Comparison of ENCODE assay signal across 20 cellular contexts in genomic region chr7:150969483-150969874, GRCh38. TPM values are rescaled to one million over a fixed set of nuclear protein-coding genes. Genes with fewer than 3 reads are reported as not detected.
DNase-seq lines count a peak whose midpoint lies in the region; ATAC-seq and TF ChIP-seq lines count a peak whose summit lies in the region.
"Had no signal": no experiment of that assay in that cellular context is flagged by ENCODE, and none has a peak within 500 bp of the region (broad histone marks: within the 10 kb centered on the region; RNA-seq: fewer than 3 reads in every experiment).

No MANE protein-coding gene starts in this region.

- H3K4me3 ChIP-seq in heart left ventricle (no peak overlapping the region), transverse colon (no peak overlapping the region), psoas muscle (no peak overlapping the region)
- H3K4me3 ChIP-seq: esophagus squamous epithelium, left lung had no signal

- TF ChIP-seq POLR2A in heart left ventricle (IDR thresholded peaks at IDR 0.05) (no peak), transverse colon (IDR thresholded peaks at IDR 0.05) (no peak)

- H3K27ac ChIP-seq in heart left ventricle (peak overlapping the region in 9 of 12 donors; percentile 4 to 96 (median 86)), transverse colon (peak overlapping the region in 3 of 4 donors; percentile 30 to 94 (median 82)), psoas muscle (no peak overlapping the region)
- H3K27ac ChIP-seq: esophagus squamous epithelium, left lung had no signal

- ATAC-seq in Right ventricle myocardium superior (ENCODE audit: poor library complexity) (no peak), heart left ventricle (no peak), psoas muscle (no peak), HG02571 (IDR thresholded peaks at IDR 0.05; ENCODE audit: unreplicated experiment) (no peak)

- 59 to 78% (median 68%) methylated on average over 7 of the region's 7 CpGs for WGBS in heart left ventricle, 4 donors
- 86% methylated on average over 7 of the region's 7 CpGs; no CpG with 5 or more reads in 1 of the 2 donors for WGBS in transverse colon (ENCODE audit: low coverage in 1 of 2), 2 donors
- WGBS in psoas muscle, 3 donors, result 78 to 80% (median 79%) methylated on average over 7 of the region's 7 CpGs

- intact Hi-C loops in Right ventricle myocardium superior (cut with DNase I), result no loop called here
- intact Hi-C loops in cardiac septum (cut with DNase I), result no loop called here
- intact Hi-C loops in heart left ventricle (cut with DNase I), result no loop called here
- intact Hi-C loops in transverse colon (cut with DNase I; ENCODE audit: low total_unique reads), result no loop called here
- intact Hi-C loops in psoas muscle (cut with DNase I), result no loop called here

- TF ChIP-seq EP300 in transverse colon (IDR thresholded peaks at IDR 0.05; ENCODE audit: low read depth), result no peak

- H3K27me3 ChIP-seq in heart left ventricle, result peaks cover 0 to 42% (median 6%) of the 10 kb centered on the region in 9 donors
- no peaks in the 10 kb centered on the region for H3K27me3 ChIP-seq in transverse colon
- H3K27me3 ChIP-seq in psoas muscle (ENCODE audit: insufficient read depth in 3 of 3, low read length in 2 of 3), result peaks cover 0 to 22% (median 8%) of the 10 kb centered on the region in 3 donors

- no peaks in the 10 kb centered on the region for H3K36me3 ChIP-seq in heart left ventricle
- H3K36me3 ChIP-seq in transverse colon, result no peaks in the 10 kb centered on the region
- H3K36me3 ChIP-seq in psoas muscle (ENCODE audit: insufficient read depth in 1 of 2, low read depth in 1 of 2), result no peaks in the 10 kb centered on the region
- H3K36me3 ChIP-seq: esophagus squamous epithelium, left lung had no signal

- in situ Hi-C loops in transverse colon (cut with MboI; ENCODE audit: low pct_ligation_motif_present in 1 of 4, low pct_unique_long_range_greater_than_20kb in 1 of 4, low sequenced_read_pairs in 3 of 4), result no loop called here

- DNase-seq in Right ventricle myocardium superior (peak; percentile 20), cardiac septum (ENCODE audit: low spot score) (no peak), NCI-H69 (lab: John Stamatoyannopoulos, UW) (peak; percentile 97), heart left ventricle (peak in 2 of 5 donors; percentile 26 to 32), transverse colon (no peak), HPDE6-E6E7 (ENCODE audit: extremely low spot score) (no peak), psoas muscle (no peak)
- DNase-seq: ACHN; activated CD4-positive, alpha-beta memory T cell treated with anti-CD3 and anti-CD28 coated beads for 36 hours; activated naive CD4-positive, alpha-beta T cell treated with Interleukin-2 at 50 U/mL for 16 hours; CD4-positive, CD25-positive, alpha-beta regulatory T cell; effector memory CD4-positive, alpha-beta T cell; esophagus squamous epithelium; Kasumi-1; NCI-H1048; NCI-H446 treated with DMSO at 0.1 percent for 48 hours; SIG-M5 had no signal

- TF ChIP-seq CTCF in heart left ventricle (IDR thresholded peaks at IDR 0.05) (no peak), transverse colon (IDR thresholded peaks at IDR 0.05) (no peak), psoas muscle (IDR thresholded peaks at IDR 0.05) (no peak)

- H3K9me3 ChIP-seq in heart left ventricle (no peaks in the 10 kb centered on the region), transverse colon (no peaks in the 10 kb centered on the region), psoas muscle (no peaks in the 10 kb centered on the region)
- H3K9me3 ChIP-seq: esophagus squamous epithelium, left lung had no signal

- H3K4me1 ChIP-seq in heart left ventricle (peaks cover 0 to 96% (median 50%) of the 10 kb centered on the region in 12 donors), transverse colon (peaks cover 28 to 74% (median 39%) of the 10 kb centered on the region in 4 donors), psoas muscle (peaks cover 19% of the 10 kb centered on the region)

RNA-seq across cellular contexts. Expression of gene KCNH2, which starts 8.6 kb away (rescaled TPM):
- total RNA-seq in Right ventricle myocardium superior (88.9 TPM), cardiac septum (61.9 TPM), heart left ventricle (100 to 1,000 TPM in 5 of 9 donors, 10 to 100 TPM in 4; 58.1 to 185 (median 104) TPM), transverse colon (10 to 100 TPM in 3 of 4 donors, 1 to 10 TPM in 1; 9.5 to 39.0 (median 19.3) TPM), psoas muscle (under 1 TPM; 0.21 to 0.39 (median 0.22) TPM)
- polyA plus RNA-seq in heart left ventricle (100 to 1,000 TPM in 1 of 2 donors, 10 to 100 TPM in 1; 59.8 to 154 TPM), psoas muscle (under 1 TPM; 0.18 to 0.48 (median 0.20) TPM)

RNA-seq across cellular contexts. Expression of gene NOS3, which starts 21.3 kb away (rescaled TPM):
- total RNA-seq in Right ventricle myocardium superior (10.0 TPM), cardiac septum (26.5 TPM), heart left ventricle (10 to 100 TPM in 7 of 9 donors, 1 to 10 TPM in 2; 9.4 to 49.4 (median 17.3) TPM), transverse colon (10 to 100 TPM in 2 of 4 donors, 1 to 10 TPM in 2; 2.5 to 34.2 (median 7.0) TPM), psoas muscle (10 to 100 TPM in 1 of 4 donors, 1 to 10 TPM in 3; 5.8 to 13.2 (median 6.3) TPM)
- polyA plus RNA-seq in heart left ventricle (10 to 100 TPM in 1 of 2 donors, 1 to 10 TPM in 1; 8.9 to 20.5 TPM), psoas muscle (1 to 10 TPM; 1.4 to 5.7 (median 5.0) TPM)

RNA-seq across cellular contexts. Expression of gene ATG9B, which starts 54.8 kb away (rescaled TPM):
- total RNA-seq in Right ventricle myocardium superior (not detected), cardiac septum (0.13 TPM), heart left ventricle (1 to 10 TPM in 1 of 9 donors, under 1 TPM in 1, not detected in 7; 0.07 to 1.0 TPM), transverse colon (1 to 10 TPM in 1 of 4 donors, not detected in 3; 1.1 TPM), psoas muscle (not detected)
- polyA plus RNA-seq in heart left ventricle (under 1 TPM; 0.26 to 0.38 TPM), psoas muscle (under 1 TPM; 0.12 to 0.18 (median 0.18) TPM)
- total RNA-seq: HT1080 had no signal

RNA-seq across cellular contexts. Expression of gene ABCB8, which starts 58.8 kb away (rescaled TPM):
- 24.6 TPM for total RNA-seq in Right ventricle myocardium superior
- 28.5 TPM for total RNA-seq in cardiac septum
- total RNA-seq in heart left ventricle, result 10 to 100 TPM; 13.6 to 34.5 (median 26.0) TPM
- polyA plus RNA-seq in heart left ventricle, result 10 to 100 TPM; 20.9 to 29.0 TPM
- total RNA-seq in transverse colon, result 10 to 100 TPM; 33.3 to 76.4 (median 51.4) TPM
- total RNA-seq in psoas muscle, result 10 to 100 TPM; 13.2 to 20.7 (median 19.2) TPM
- 10 to 100 TPM in 2 of 3 donors, 1 to 10 TPM in 1; 9.3 to 16.6 (median 12.9) TPM for polyA plus RNA-seq in psoas muscle

Comparison
In these comparisons a context has a peak if more than half of its experiments do, and no peak if none do; other contexts are left out.
1. DNase-seq: peak in Right ventricle myocardium superior (single experiment) and NCI-H69 (single experiment); none in cardiac septum (single experiment), transverse colon (single experiment), HPDE6-E6E7 (single experiment) and psoas muscle (0 of 2).
2. RNA of gene KCNH2, which starts 8.6 kb away (total RNA-seq): 58.1 to 185 TPM in heart left ventricle, 88.9 TPM in Right ventricle myocardium superior (single experiment), 61.9 TPM in cardiac septum (single experiment) and 9.5 to 39.0 TPM in transverse colon; 0.21 to 0.39 TPM in psoas muscle; every median in the first group is over 4 times any median in the second.